ENCODE assay signal across 8 cellular contexts in the genomic region with DNA sequence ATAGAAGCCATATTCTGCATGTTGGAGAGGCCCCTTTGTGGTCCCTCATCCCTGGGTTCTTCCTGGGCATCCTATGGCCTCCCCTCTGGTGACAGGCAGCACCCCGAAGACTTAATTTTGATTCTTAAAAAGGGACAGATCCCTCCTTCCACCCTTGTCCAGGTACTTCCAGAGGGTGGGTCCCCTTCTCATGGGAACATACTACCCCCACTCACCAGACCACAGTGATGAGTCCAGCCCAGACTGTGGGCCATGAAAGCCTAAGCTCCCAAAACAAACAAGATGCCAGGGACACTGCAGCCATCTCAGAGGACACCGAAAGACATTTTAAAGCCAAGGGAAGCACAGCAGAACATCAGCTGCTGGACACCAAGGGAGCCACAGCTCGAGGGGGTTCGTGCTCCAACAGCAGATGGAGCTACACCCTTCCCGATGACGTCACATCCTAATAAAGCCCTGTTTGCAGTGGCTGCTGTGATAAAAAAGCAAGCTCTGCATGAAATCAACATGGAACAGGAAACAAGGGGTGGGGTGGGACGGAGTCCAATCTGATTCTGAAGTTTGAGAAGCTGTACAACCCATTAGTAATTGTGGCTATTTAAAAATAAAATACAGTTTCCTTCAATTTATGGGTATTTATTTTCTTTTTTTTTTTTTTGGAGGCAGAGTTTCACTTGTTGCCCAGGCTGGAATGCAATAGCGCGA. TPM values are rescaled to one million over a fixed set of nuclear protein-coding genes. Genes with fewer than 3 reads are reported as not detected.
A peak's percentile ranks its signal among the peaks of the same experiment; 100 is the strongest.
DNase-seq lines count a peak whose midpoint lies in the region; ATAC-seq lines count a peak whose summit lies in the region.

No MANE protein-coding gene starts in this region.

- ATAC-seq in HG02884 (IDR thresholded peaks at IDR 0.05; ENCODE audit: unreplicated experiment) = no peak

- intact Hi-C loops in head of caudate nucleus (cut with DNase I) = no loop called here
- intact Hi-C loops in posterior vena cava (cut with DNase I) = no loop called here

- DNase-seq in NCI-H748 (lab: John Stamatoyannopoulos, UW; ENCODE audit: unreplicated experiment) = peak; percentile 46
- no peak for DNase-seq in NCI-H748 treated with DMSO at 0.1 percent for 48 hours (lab: John Stamatoyannopoulos, UW)
- peak; percentile 17 for DNase-seq in NCI-H446 treated with DMSO at 0.1 percent for 48 hours (lab: John Stamatoyannopoulos, UW)
- peak; percentile 78 for DNase-seq in amniotic epithelial cell (ENCODE audit: low read depth)
- DNase-seq in head of caudate nucleus = peak in 39 of 42 donors; percentile 10 to 81 (median 52)
- DNase-seq in posterior vena cava (ENCODE audit: low spot score) = peak; percentile 91
- DNase-seq in NCI-H128 (lab: John Stamatoyannopoulos, UW; ENCODE audit: unreplicated experiment) = no peak

RNA-seq across cellular contexts. Expression of gene GNB1, which starts 32.4 kb away (rescaled TPM):
- 100 to 1,000 TPM; 318 to 379 TPM for total RNA-seq in posterior vena cava

RNA-seq across cellular contexts. Expression of gene CALML6, which starts 56.5 kb away (rescaled TPM):
- under 1 TPM in 1 of 2 donors, not detected in 1; 0.37 TPM for total RNA-seq in posterior vena cava

Comparison
In these comparisons a context has a peak if more than half of its experiments do, and no peak if none do; other contexts are left out.
1. DNase-seq: peak in NCI-H748 (single experiment), NCI-H446 treated with DMSO at 0.1 percent for 48 hours (single experiment), amniotic epithelial cell (single experiment), head of caudate nucleus (39 of 42) and posterior vena cava (single experiment); none in NCI-H748 treated with DMSO at 0.1 percent for 48 hours (single experiment) and NCI-H128 (single experiment).